6 cellular contexts compared by ENCODE assay signal in the genomic region with DNA sequence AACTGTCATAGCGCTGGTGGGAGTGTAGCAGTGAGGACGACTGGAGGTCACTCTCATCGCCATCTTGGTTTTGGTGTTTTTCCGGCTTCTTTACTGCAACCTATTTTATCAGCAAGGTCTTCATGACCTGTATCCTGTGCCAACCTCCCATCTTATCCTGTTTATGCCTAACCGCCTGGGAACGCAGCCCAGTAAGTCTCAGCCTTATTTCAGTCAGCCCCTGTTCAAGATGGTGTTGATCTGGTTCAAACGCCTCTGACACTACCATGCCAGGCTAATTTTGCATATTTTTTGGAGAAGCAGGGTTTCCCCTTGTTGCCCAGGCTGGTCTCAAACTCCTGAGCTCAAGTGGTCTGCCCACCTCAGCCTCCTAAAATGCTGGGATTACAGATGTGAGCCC.
"Had no signal": no experiment of that assay in that cellular context is flagged by ENCODE, and none has a peak within 500 bp of the region (broad histone marks: within the 10 kb centered on the region; RNA-seq: fewer than 3 reads in every experiment).

No MANE protein-coding gene starts in this region.

- FAIRE-seq: HTR-8/SVneo had no signal

- H3K4me3 ChIP-seq: GM23248 had no signal

- H3K9ac ChIP-seq: GM23248 had no signal

- H3K27ac ChIP-seq: GM23248 had no signal

- DNase-seq: GM23248, GOT3, H7, HCEC 1CT, IMR-90 had no signal

- H2AFZ ChIP-seq: GM23248 had no signal
